In genomic region chrX:65587616-65588526, GRCh38 we compare ENCODE assay signal across 8 cellular contexts. TPM values are rescaled to one million over a fixed set of nuclear protein-coding genes. Genes with fewer than 3 reads are reported as not detected.
DNase-seq lines count a peak whose midpoint lies in the region; TF ChIP-seq lines count a peak whose summit lies in the region.

No MANE protein-coding gene starts in this region.

- 4 to 42% methylated on average over 3 to 10 of the region's 10 CpGs for WGBS in tibial nerve, 2 donors

- TF ChIP-seq POLR2A in tibial nerve (IDR thresholded peaks at IDR 0.05) = peak in 1 of 2 donors; percentile 12

- H3K27me3 Mint-ChIP-seq in activated T-helper 2 cell treated with anti-CD3 and anti-CD28 coated beads, Interferon-gamma antibody, Interleukin-2, Interleukin-4, amounts not matched to agents 10 μg/mL and 5 μg/mL and 100 μg/mL, durations not matched to agents 14 hours and 24 hours and 36 hours (ENCODE audit: low read depth) = no peaks in the 10 kb centered on the region
- H3K27me3 Mint-ChIP-seq in immature natural killer cell (ENCODE audit: low read depth in 3 of 3) = peaks cover 0 to 4% (median 2%) of the 10 kb centered on the region in 3 donors

- in situ Hi-C loops in astrocyte of the spinal cord (cut with HindIII; ENCODE audit: low sequenced_read_pairs) = no loop called here
- in situ Hi-C loops in ACHN (cut with HindIII; ENCODE audit: low pct_ligation_motif_present, low pct_unique_long_range_greater_than_20kb, low sequenced_read_pairs) = no loop called here

- no peaks in the 10 kb centered on the region for H3K36me3 ChIP-seq in tibial nerve

- H3K27me3 ChIP-seq in tibial nerve = peaks cover 0 to 3% of the 10 kb centered on the region in 2 donors

- H3K27ac Mint-ChIP-seq in activated T-helper 2 cell treated with anti-CD3 and anti-CD28 coated beads, Interferon-gamma antibody, Interleukin-2, Interleukin-4, amounts not matched to agents 10 μg/mL and 5 μg/mL and 100 μg/mL, durations not matched to agents 14 hours and 24 hours and 36 hours = no peak overlapping the region
- H3K27ac Mint-ChIP-seq in immature natural killer cell = peak overlapping the region in 1 of 6 donors; percentile 35

- intact Hi-C loops in activated T-helper 2 cell treated with anti-CD3 and anti-CD28 coated beads, Interferon-gamma antibody, Interleukin-2, Interleukin-4, amounts not matched to agents 10 μg/mL and 5 μg/mL and 100 μg/mL, durations not matched to agents 14 hours and 24 hours and 36 hours (cut with micrococcal nuclease) = loop anchor here (10.0 kb wide), 1 partner anchor 527 kb away; no protein-coding TSS in a partner anchor

- H3K9me3 Mint-ChIP-seq in activated T-helper 2 cell treated with anti-CD3 and anti-CD28 coated beads, Interferon-gamma antibody, Interleukin-2, Interleukin-4, amounts not matched to agents 10 μg/mL and 5 μg/mL and 100 μg/mL, durations not matched to agents 14 hours and 24 hours and 36 hours = no peaks in the 10 kb centered on the region
- H3K9me3 Mint-ChIP-seq in immature natural killer cell = peaks cover 0 to 3% (median 0%) of the 10 kb centered on the region in 6 donors

- peaks cover 0 to 14% (median 5%) of the 10 kb centered on the region in 4 donors for H3K4me1 ChIP-seq in tibial nerve

- no peaks in the 10 kb centered on the region for H3K36me3 Mint-ChIP-seq in activated T-helper 2 cell treated with anti-CD3 and anti-CD28 coated beads, Interferon-gamma antibody, Interleukin-2, Interleukin-4, amounts not matched to agents 10 μg/mL and 5 μg/mL and 100 μg/mL, durations not matched to agents 14 hours and 24 hours and 36 hours (ENCODE audit: low read depth)
- no peaks in the 10 kb centered on the region for H3K36me3 Mint-ChIP-seq in immature natural killer cell

- no peak for TF ChIP-seq CTCF in astrocyte of the spinal cord (IDR thresholded peaks at IDR 0.05; ENCODE audit: low read depth, low read length)
- no peak for TF ChIP-seq CTCF in tibial nerve (IDR thresholded peaks at IDR 0.05)

- no peak overlapping the region for H3K4me3 Mint-ChIP-seq in activated T-helper 2 cell treated with anti-CD3 and anti-CD28 coated beads, Interferon-gamma antibody, Interleukin-2, Interleukin-4, amounts not matched to agents 10 μg/mL and 5 μg/mL and 100 μg/mL, durations not matched to agents 14 hours and 24 hours and 36 hours (ENCODE audit: low read depth)
- H3K4me3 Mint-ChIP-seq in immature natural killer cell = no peak overlapping the region

- H3K27ac ChIP-seq in tibial nerve = peak overlapping the region in 3 of 4 donors; percentile 56 to 73 (median 72)

- H3K4me3 ChIP-seq in astrocyte of the spinal cord (ENCODE audit: low read depth, low read length) = no peak overlapping the region
- peak overlapping the region in 2 of 4 donors; percentile 7 to 39 for H3K4me3 ChIP-seq in tibial nerve

- TF ChIP-seq EP300 in tibial nerve (IDR thresholded peaks at IDR 0.05) = peak in 1 of 2 donors; percentile 23

- no peaks in the 10 kb centered on the region for H3K9me3 ChIP-seq in tibial nerve

- DNase-seq in Kasumi-1 (lab: John Stamatoyannopoulos, UW) (peak; percentile 68 to 83), astrocyte of the spinal cord (ENCODE audit: low read depth, low spot score) (peak; percentile 58), kidney glomerular epithelial cell (lab: John Stamatoyannopoulos, UW) (peak; percentile 1), tibial nerve (ENCODE audit: low spot score in 2 of 2) (peak; percentile 70 to 78), immature natural killer cell (no peak), ACHN (no peak)
- no peak for DNase-seq in activated T-helper 2 cell treated with anti-CD3 and anti-CD28 coated beads, Interferon-gamma antibody, Interleukin-2, Interleukin-4, amounts not matched to agents 10 μg/mL and 5 μg/mL and 100 μg/mL, durations not matched to agents 14 hours and 24 hours and 36 hours (ENCODE audit: low spot score)
- no peak for DNase-seq in stimulated activated CD4-positive, alpha-beta T cell treated with anti-CD3 and anti-CD28 coated beads, Interleukin-1b, Interleukin-23, amount 100 ng/mL, for 48 hours

- H3K4me1 Mint-ChIP-seq in activated T-helper 2 cell treated with anti-CD3 and anti-CD28 coated beads, Interferon-gamma antibody, Interleukin-2, Interleukin-4, amounts not matched to agents 10 μg/mL and 5 μg/mL and 100 μg/mL, durations not matched to agents 14 hours and 24 hours and 36 hours (ENCODE audit: low read depth) = no peaks in the 10 kb centered on the region
- H3K4me1 Mint-ChIP-seq in immature natural killer cell = peaks cover 0 to 2% of the 10 kb centered on the region in 2 donors

RNA-seq across cellular contexts. Expression of gene LAS1L, which starts 53.3 kb away (rescaled TPM):
- 10 to 100 TPM; 30.6 to 35.0 (median 32.3) TPM for total RNA-seq in tibial nerve
- 54.0 and 55.9 TPM in 2 replicates for total RNA-seq in activated T-helper 2 cell treated with anti-CD3 and anti-CD28 coated beads, Interferon-gamma antibody, Interleukin-2, Interleukin-4, amounts not matched to agents 10 μg/mL and 5 μg/mL and 100 μg/mL, durations not matched to agents 14 hours and 24 hours and 36 hours
- 10 to 100 TPM; 31.8 to 39.3 (median 38.3) TPM for polyA plus RNA-seq in immature natural killer cell

Comparison
In these comparisons a context has a peak if more than half of its experiments do, and no peak if none do; other contexts are left out.
1. DNase-seq: peak in Kasumi-1 (2 of 2), astrocyte of the spinal cord (single experiment), kidney glomerular epithelial cell (single experiment) and tibial nerve (2 of 2); none in activated T-helper 2 cell treated with anti-CD3 and anti-CD28 coated beads, Interferon-gamma antibody, Interleukin-2, Interleukin-4, amounts not matched to agents 10 μg/mL and 5 μg/mL and 100 μg/mL, durations not matched to agents 14 hours and 24 hours and 36 hours (single experiment), immature natural killer cell (0 of 3), ACHN (single experiment) and stimulated activated CD4-positive, alpha-beta T cell treated with anti-CD3 and anti-CD28 coated beads, Interleukin-1b, Interleukin-23, amount 100 ng/mL, for 48 hours (single experiment).